ENCODE assay signal across 12 cellular contexts in genomic region chr7:26195182-26195581, GRCh38. TPM values are rescaled to one million over a fixed set of nuclear protein-coding genes. Genes with fewer than 3 reads are reported as not detected.
A peak's percentile ranks its signal among the peaks of the same experiment; 100 is the strongest.
DNase-seq lines count a peak whose midpoint lies in the region; ATAC-seq and TF ChIP-seq lines count a peak whose summit lies in the region.
"Had no signal": no experiment of that assay in that cellular context is flagged by ENCODE, and none has a peak within 500 bp of the region (broad histone marks: within the 10 kb centered on the region; RNA-seq: fewer than 3 reads in every experiment).

No MANE protein-coding gene starts in this region.

- H3K36me3 Mint-ChIP-seq in GM23338 (ENCODE audit: low read depth): peaks cover 100% of the 10 kb centered on the region
- peaks cover 93% of the 10 kb centered on the region for H3K36me3 Mint-ChIP-seq in activated T-helper 1 cell treated with anti-CD3 and anti-CD28 coated beads, Interleukin-12 subunit alpha, Interleukin-12 subunit beta, Interleukin-2, Interleukin-4 antibody, amounts not matched to agents 30 ng/mL and 10 ng/mL and 1 ng/mL, durations not matched to agents 14 hours and 24 hours and 36 hours (ENCODE audit: low read depth)
- H3K36me3 Mint-ChIP-seq in memory B cell: peaks cover 60% of the 10 kb centered on the region

- H3F3A ChIP-seq in GM23338 (replicated peaks; ENCODE audit: low read depth): peaks cover 57% of the 10 kb centered on the region

- peaks cover 89% of the 10 kb centered on the region for H3K79me2 ChIP-seq in GM23338 (replicated peaks; ENCODE audit: insufficient read depth)

- H3K27me3 ChIP-seq in BLaER1: no peaks in the 10 kb centered on the region
- H3K27me3 ChIP-seq in GM23338 (ENCODE audit: insufficient read depth): no peaks in the 10 kb centered on the region

- no peaks in the 10 kb centered on the region for H3K9me3 ChIP-seq in BLaER1
- H3K9me3 ChIP-seq: lower lobe of right lung had no signal

- H3K27ac ChIP-seq in BLaER1 (no peak overlapping the region), GM23338 (ENCODE audit: low read depth) (peak overlapping the region; percentile 34; the same call in 1 of the 2 replicates), RWPE1 (no peak overlapping the region)
- H3K27ac ChIP-seq: lower lobe of right lung had no signal

- POLR2A ChIA-PET in RWPE1 (lab: Yijun Ruan, JAX; ENCODE audit: low non-redundant PET): no interaction called here

- TF ChIP-seq CTCF in GM23338 (conservative IDR thresholded peaks at IDR 0.05; ENCODE audit: low read depth in 2 of 2): no peak
- no peak for TF ChIP-seq CTCF in lower leg skin (IDR thresholded peaks at IDR 0.05)
- TF ChIP-seq CTCF in RWPE1 (conservative IDR thresholded peaks at IDR 0.05; ENCODE audit: low read depth): no peak

- 77 to 83% methylated on average over 5 of the region's 5 CpGs for WGBS in lower leg skin, 2 donors

- intact Hi-C loops in activated T-helper 1 cell treated with anti-CD3 and anti-CD28 coated beads, Interleukin-12 subunit alpha, Interleukin-12 subunit beta, Interleukin-2, Interleukin-4 antibody, amounts not matched to agents 30 ng/mL and 10 ng/mL and 1 ng/mL, durations not matched to agents 14 hours and 24 hours and 36 hours (cut with micrococcal nuclease): loop anchor here (5.0 kb wide), 2 partner anchors 243 to 303 kb away; no protein-coding TSS in a partner anchor
- intact Hi-C loops in lower leg skin (cut with DNase I; ENCODE audit: low total_unique reads): no loop called here

- H3K9me3 Mint-ChIP-seq in GM23338: peaks cover 13% of the 10 kb centered on the region
- no peaks in the 10 kb centered on the region for H3K9me3 Mint-ChIP-seq in activated T-helper 1 cell treated with anti-CD3 and anti-CD28 coated beads, Interleukin-12 subunit alpha, Interleukin-12 subunit beta, Interleukin-2, Interleukin-4 antibody, amounts not matched to agents 30 ng/mL and 10 ng/mL and 1 ng/mL, durations not matched to agents 14 hours and 24 hours and 36 hours
- no peaks in the 10 kb centered on the region for H3K9me3 Mint-ChIP-seq in memory B cell

- CTCF ChIA-PET in RWPE1 (lab: Yijun Ruan, JAX): interaction anchor here (0.6 kb wide), 1 partner anchor 175 kb away, joined by 3 read pairs; no protein-coding TSS in a partner anchor

- H3K4me2 ChIP-seq in BLaER1 (peak overlapping the region; percentile 81), GM23338 (no peak overlapping the region)

- H3K4me3 ChIP-seq in BLaER1: no peak overlapping the region
- 0 out of 2 replicates have a peak overlapping the region, but pooled peaks have one; percentile 15 for H3K4me3 ChIP-seq in GM23338
- no peak overlapping the region for H3K4me3 ChIP-seq in lower leg skin (ENCODE audit: low read depth, poor library complexity, severe bottlenecking)

- H3K27ac Mint-ChIP-seq in GM23338 (no peak overlapping the region), memory B cell (no peak overlapping the region)
- peak overlapping the region; percentile 58 for H3K27ac Mint-ChIP-seq in activated T-helper 1 cell treated with anti-CD3 and anti-CD28 coated beads, Interleukin-12 subunit alpha, Interleukin-12 subunit beta, Interleukin-2, Interleukin-4 antibody, amounts not matched to agents 30 ng/mL and 10 ng/mL and 1 ng/mL, durations not matched to agents 14 hours and 24 hours and 36 hours

- H3K4me1 Mint-ChIP-seq in GM23338 (peaks cover 62% of the 10 kb centered on the region), memory B cell (peaks cover 50% of the 10 kb centered on the region)
- peaks cover 68% of the 10 kb centered on the region for H3K4me1 Mint-ChIP-seq in activated T-helper 1 cell treated with anti-CD3 and anti-CD28 coated beads, Interleukin-12 subunit alpha, Interleukin-12 subunit beta, Interleukin-2, Interleukin-4 antibody, amounts not matched to agents 30 ng/mL and 10 ng/mL and 1 ng/mL, durations not matched to agents 14 hours and 24 hours and 36 hours (ENCODE audit: low read depth)

- peaks cover 51% of the 10 kb centered on the region for H3K4me1 ChIP-seq in BLaER1
- peaks cover 18% of the 10 kb centered on the region for H3K4me1 ChIP-seq in GM23338 (ENCODE audit: insufficient read depth)

- H3K27me3 Mint-ChIP-seq in GM23338 (ENCODE audit: insufficient read depth, low read depth, poor library complexity) (peaks cover 57% of the 10 kb centered on the region), memory B cell (no peaks in the 10 kb centered on the region)
- no peaks in the 10 kb centered on the region for H3K27me3 Mint-ChIP-seq in activated T-helper 1 cell treated with anti-CD3 and anti-CD28 coated beads, Interleukin-12 subunit alpha, Interleukin-12 subunit beta, Interleukin-2, Interleukin-4 antibody, amounts not matched to agents 30 ng/mL and 10 ng/mL and 1 ng/mL, durations not matched to agents 14 hours and 24 hours and 36 hours (ENCODE audit: insufficient read depth)

- ATAC-seq in GM23338 (no peak), memory B cell (ENCODE audit: low read depth) (no peak)

- H3K9me2 ChIP-seq in GM23338 (ENCODE audit: insufficient read depth): no peaks in the 10 kb centered on the region

- peaks cover 88% of the 10 kb centered on the region for H3K36me3 ChIP-seq in BLaER1
- peaks cover 89% of the 10 kb centered on the region for H3K36me3 ChIP-seq in GM23338 (ENCODE audit: insufficient read depth)

- TF ChIP-seq POLR2A in lower leg skin (IDR thresholded peaks at IDR 0.05): no peak

- no peak overlapping the region for H2AFZ ChIP-seq in GM23338

- no peak overlapping the region for H3K9ac ChIP-seq in BLaER1

- H3K4me3 Mint-ChIP-seq in GM23338 (peak overlapping the region; percentile 100), memory B cell (peak overlapping the region; percentile 39)
- peak overlapping the region; percentile 100 for H3K4me3 Mint-ChIP-seq in activated T-helper 1 cell treated with anti-CD3 and anti-CD28 coated beads, Interleukin-12 subunit alpha, Interleukin-12 subunit beta, Interleukin-2, Interleukin-4 antibody, amounts not matched to agents 30 ng/mL and 10 ng/mL and 1 ng/mL, durations not matched to agents 14 hours and 24 hours and 36 hours

- DNase-seq in GM23338 (ENCODE audit: low spot score): no peak
- no peak for DNase-seq in activated T-helper 1 cell treated with anti-CD3 and anti-CD28 coated beads, Interleukin-12 subunit alpha, Interleukin-12 subunit beta, Interleukin-2, Interleukin-4 antibody, amounts not matched to agents 30 ng/mL and 10 ng/mL and 1 ng/mL, durations not matched to agents 14 hours and 24 hours and 36 hours (ENCODE audit: low spot score)
- DNase-seq in memory B cell (ENCODE audit: low spot score in 2 of 2): no peak
- DNase-seq in NCI-H2107 (lab: John Stamatoyannopoulos, UW): no peak
- DNase-seq in lower leg skin (ENCODE audit: low spot score in 2 of 2): no peak
- no peak for DNase-seq in medulla oblongata (ENCODE audit: extremely low spot score)
- DNase-seq in RWPE1 (ENCODE audit: low spot score): no peak
- DNase-seq: caudate nucleus, foreskin fibroblast, KBM-7, lower lobe of right lung had no signal

- H4K20me1 ChIP-seq in BLaER1 (peaks cover 99% of the 10 kb centered on the region), GM23338 (replicated peaks; ENCODE audit: insufficient read depth) (peaks cover 80% of the 10 kb centered on the region)

TF ChIP-seq in GM23338, 12 proteins besides CTCF, POLR2A, EP300 and RAD21:
- no peak for TF ChIP-seq REST (IDR thresholded peaks at IDR 0.05; ENCODE audit: unreplicated experiment)
TF ChIP-seq in GM23338: peak in this region for 0.

RNA-seq across cellular contexts. Expression of gene HNRNPA2B1, which starts 5.4 kb away (rescaled TPM):
- 598 and 602 TPM in 2 replicates for total RNA-seq in GM23338 (2014; rRNA removed; shearing (Covaris generic))
- 1,534 and 1,577 TPM in 2 replicates for polyA plus RNA-seq in GM23338 (2016; fragmentation: Nextera tagmentation; extraction: Ambion mirVana)
- total RNA-seq in activated T-helper 1 cell treated with anti-CD3 and anti-CD28 coated beads, Interleukin-12 subunit alpha, Interleukin-12 subunit beta, Interleukin-2, Interleukin-4 antibody, amounts not matched to agents 30 ng/mL and 10 ng/mL and 1 ng/mL, durations not matched to agents 14 hours and 24 hours and 36 hours: 821 and 823 TPM in 2 replicates
- 100 to 1,000 TPM in 2 of 4 donors, 10 to 100 TPM in 2; 78.1 to 133 (median 99.4) TPM for total RNA-seq in lower leg skin

RNA-seq across cellular contexts. Expression of gene CBX3, which starts 6.4 kb away (rescaled TPM):
- total RNA-seq in GM23338 (2014; rRNA removed; shearing (Covaris generic)): 249 and 272 TPM in 2 replicates
- polyA plus RNA-seq in GM23338 (2016; fragmentation: Nextera tagmentation; extraction: Ambion mirVana): 226 and 236 TPM in 2 replicates
- total RNA-seq in activated T-helper 1 cell treated with anti-CD3 and anti-CD28 coated beads, Interleukin-12 subunit alpha, Interleukin-12 subunit beta, Interleukin-2, Interleukin-4 antibody, amounts not matched to agents 30 ng/mL and 10 ng/mL and 1 ng/mL, durations not matched to agents 14 hours and 24 hours and 36 hours: 284 and 298 TPM in 2 replicates
- total RNA-seq in lower leg skin: 10 to 100 TPM; 43.1 to 60.5 (median 51.9) TPM

RNA-seq across cellular contexts. Expression of gene NFE2L3, which starts 43.2 kb away (rescaled TPM):
- total RNA-seq in GM23338 (2014; rRNA removed; shearing (Covaris generic)): 129 and 142 TPM in 2 replicates
- polyA plus RNA-seq in GM23338 (2016; fragmentation: Nextera tagmentation; extraction: Ambion mirVana): 62.0 and 66.4 TPM in 2 replicates
- 80.1 TPM in 2 replicates for total RNA-seq in activated T-helper 1 cell treated with anti-CD3 and anti-CD28 coated beads, Interleukin-12 subunit alpha, Interleukin-12 subunit beta, Interleukin-2, Interleukin-4 antibody, amounts not matched to agents 30 ng/mL and 10 ng/mL and 1 ng/mL, durations not matched to agents 14 hours and 24 hours and 36 hours
- total RNA-seq in lower leg skin: 10 to 100 TPM; 37.9 to 59.1 (median 45.0) TPM

Comparison
In these comparisons a context has a peak if more than half of its experiments do, and no peak if none do; other contexts are left out.
1. H3K4me3 Mint-ChIP-seq: peak in every context shown above with its lines; median percentile 100 in GM23338; 100 in activated T-helper 1 cell treated with anti-CD3 and anti-CD28 coated beads, Interleukin-12 subunit alpha, Interleukin-12 subunit beta, Interleukin-2, Interleukin-4 antibody, amounts not matched to agents 30 ng/mL and 10 ng/mL and 1 ng/mL, durations not matched to agents 14 hours and 24 hours and 36 hours; 39 in memory B cell.